Comparison of ENCODE assay signal across 1 cellular context in the genomic region with DNA sequence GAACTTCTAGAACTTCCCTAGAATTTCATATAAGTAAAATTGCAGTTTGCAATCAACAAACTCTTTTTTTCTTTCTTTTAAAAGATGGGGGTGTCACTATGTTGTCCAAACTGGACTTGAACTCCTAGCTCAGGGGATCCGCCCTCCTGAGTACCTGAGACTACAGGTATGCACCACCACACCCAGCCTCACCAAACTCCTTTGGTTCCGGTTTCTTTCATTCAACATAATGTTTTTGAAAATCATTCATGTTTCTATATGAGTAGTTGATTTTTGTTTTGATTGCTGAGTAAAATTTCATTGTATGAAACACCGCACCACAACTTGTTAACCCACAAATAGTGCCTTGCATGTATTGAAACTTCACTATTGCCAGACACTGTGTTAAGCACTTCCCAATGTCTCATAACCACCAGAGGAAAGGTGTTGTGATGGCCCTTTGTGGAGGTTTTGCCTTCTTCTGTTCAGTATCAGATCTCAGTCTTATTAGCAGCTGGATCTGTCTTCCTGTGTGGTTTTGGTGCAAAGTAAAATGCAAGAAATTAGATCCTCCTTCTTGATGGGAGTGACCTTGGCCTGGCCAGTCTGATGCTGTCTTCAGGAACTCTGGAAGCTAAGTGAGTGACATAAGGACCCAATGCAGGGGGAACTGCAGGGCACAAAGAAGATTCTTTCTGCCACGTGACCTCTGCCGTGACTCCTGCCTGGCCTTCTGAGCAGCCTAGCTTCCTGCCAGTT.
TF ChIP-seq lines count a peak whose summit lies in the region.

No MANE protein-coding gene starts in this region.

TF ChIP-seq in GM12878, 131 proteins besides CTCF, POLR2A, EP300 and RAD21 (continued from another document):
- no peak for TF ChIP-seq BCLAF1 (IDR thresholded peaks at IDR 0.05)
- TF ChIP-seq SUZ12 (IDR thresholded peaks at IDR 0.05; ENCODE audit: unreplicated experiment), result no peak
- no peak for TF ChIP-seq HSF1 (IDR thresholded peaks at IDR 0.05; ENCODE audit: low read depth, low read length)
- TF ChIP-seq, protein P1, sequence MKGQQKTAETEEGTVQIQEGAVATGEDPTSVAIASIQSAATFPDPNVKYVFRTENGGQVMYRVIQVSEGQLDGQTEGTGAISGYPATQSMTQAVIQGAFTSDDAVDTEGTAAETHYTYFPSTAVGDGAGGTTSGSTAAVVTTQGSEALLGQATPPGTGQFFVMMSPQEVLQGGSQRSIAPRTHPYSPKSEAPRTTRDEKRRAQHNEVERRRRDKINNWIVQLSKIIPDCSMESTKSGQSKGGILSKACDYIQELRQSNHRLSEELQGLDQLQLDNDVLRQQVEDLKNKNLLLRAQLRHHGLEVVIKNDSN (IDR thresholded peaks at IDR 0.05; ENCODE audit: borderline replicate concordance, extremely low read length, insufficient read depth, low read depth, low read length), result peak; percentile 73
- TF ChIP-seq ATF2 (IDR thresholded peaks at IDR 0.05; ENCODE audit: low read length), result peak; percentile 34; the same call in 1 of the 2 replicates
- TF ChIP-seq, protein P2, sequence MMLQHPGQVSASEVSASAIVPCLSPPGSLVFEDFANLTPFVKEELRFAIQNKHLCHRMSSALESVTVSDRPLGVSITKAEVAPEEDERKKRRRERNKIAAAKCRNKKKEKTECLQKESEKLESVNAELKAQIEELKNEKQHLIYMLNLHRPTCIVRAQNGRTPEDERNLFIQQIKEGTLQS (IDR thresholded peaks at IDR 0.05; ENCODE audit: borderline replicate concordance, extremely low read depth, low read depth, low read length), result no peak
- TF ChIP-seq, protein P3, sequence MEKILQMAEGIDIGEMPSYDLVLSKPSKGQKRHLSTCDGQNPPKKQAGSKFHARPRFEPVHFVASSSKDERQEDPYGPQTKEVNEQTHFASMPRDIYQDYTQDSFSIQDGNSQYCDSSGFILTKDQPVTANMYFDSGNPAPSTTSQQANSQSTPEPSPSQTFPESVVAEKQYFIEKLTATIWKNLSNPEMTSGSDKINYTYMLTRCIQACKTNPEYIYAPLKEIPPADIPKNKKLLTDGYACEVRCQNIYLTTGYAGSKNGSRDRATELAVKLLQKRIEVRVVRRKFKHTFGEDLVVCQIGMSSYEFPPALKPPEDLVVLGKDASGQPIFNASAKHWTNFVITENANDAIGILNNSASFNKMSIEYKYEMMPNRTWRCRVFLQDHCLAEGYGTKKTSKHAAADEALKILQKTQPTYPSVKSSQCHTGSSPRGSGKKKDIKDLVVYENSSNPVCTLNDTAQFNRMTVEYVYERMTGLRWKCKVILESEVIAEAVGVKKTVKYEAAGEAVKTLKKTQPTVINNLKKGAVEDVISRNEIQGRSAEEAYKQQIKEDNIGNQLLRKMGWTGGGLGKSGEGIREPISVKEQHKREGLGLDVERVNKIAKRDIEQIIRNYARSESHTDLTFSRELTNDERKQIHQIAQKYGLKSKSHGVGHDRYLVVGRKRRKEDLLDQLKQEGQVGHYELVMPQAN (conservative IDR thresholded peaks at IDR 0.05), result no peak
- TF ChIP-seq IKZF2 (IDR thresholded peaks at IDR 0.05), result peak; percentile 78 to 83; a peak in 3 of 4 replicates
- TF ChIP-seq ZNF24 (IDR thresholded peaks at IDR 0.05), result peak; percentile 96
- TF ChIP-seq MTA2 (IDR thresholded peaks at IDR 0.05; ENCODE audit: low read depth), result peak; percentile 37; the same call in 1 of the 2 replicates
- TF ChIP-seq, protein P4, sequence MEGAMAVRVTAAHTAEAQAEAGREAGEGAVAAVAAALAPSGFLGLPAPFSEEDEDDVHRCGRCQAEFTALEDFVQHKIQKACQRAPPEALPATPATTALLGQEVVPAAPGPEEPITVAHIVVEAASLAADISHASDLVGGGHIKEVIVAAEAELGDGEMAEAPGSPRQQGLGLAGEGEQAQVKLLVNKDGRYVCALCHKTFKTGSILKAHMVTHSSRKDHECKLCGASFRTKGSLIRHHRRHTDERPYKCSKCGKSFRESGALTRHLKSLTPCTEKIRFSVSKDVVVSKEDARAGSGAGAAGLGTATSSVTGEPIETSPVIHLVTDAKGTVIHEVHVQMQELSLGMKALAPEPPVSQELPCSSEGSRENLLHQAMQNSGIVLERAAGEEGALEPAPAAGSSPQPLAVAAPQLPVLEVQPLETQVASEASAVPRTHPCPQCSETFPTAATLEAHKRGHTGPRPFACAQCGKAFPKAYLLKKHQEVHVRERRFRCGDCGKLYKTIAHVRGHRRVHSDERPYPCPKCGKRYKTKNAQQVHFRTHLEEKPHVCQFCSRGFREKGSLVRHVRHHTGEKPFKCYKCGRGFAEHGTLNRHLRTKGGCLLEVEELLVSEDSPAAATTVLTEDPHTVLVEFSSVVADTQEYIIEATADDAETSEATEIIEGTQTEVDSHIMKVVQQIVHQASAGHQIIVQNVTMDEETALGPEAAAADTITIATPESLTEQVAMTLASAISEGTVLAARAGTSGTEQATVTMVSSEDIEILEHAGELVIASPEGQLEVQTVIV (IDR thresholded peaks at IDR 0.05; ENCODE audit: borderline replicate concordance, partially characterized antibody), result no peak
- no peak for TF ChIP-seq NBN (IDR thresholded peaks at IDR 0.05)
- no peak for TF ChIP-seq PAX5 (IDR thresholded peaks at IDR 0.05; ENCODE audit: borderline replicate concordance, low read depth, low read length)
- TF ChIP-seq, protein P5, sequence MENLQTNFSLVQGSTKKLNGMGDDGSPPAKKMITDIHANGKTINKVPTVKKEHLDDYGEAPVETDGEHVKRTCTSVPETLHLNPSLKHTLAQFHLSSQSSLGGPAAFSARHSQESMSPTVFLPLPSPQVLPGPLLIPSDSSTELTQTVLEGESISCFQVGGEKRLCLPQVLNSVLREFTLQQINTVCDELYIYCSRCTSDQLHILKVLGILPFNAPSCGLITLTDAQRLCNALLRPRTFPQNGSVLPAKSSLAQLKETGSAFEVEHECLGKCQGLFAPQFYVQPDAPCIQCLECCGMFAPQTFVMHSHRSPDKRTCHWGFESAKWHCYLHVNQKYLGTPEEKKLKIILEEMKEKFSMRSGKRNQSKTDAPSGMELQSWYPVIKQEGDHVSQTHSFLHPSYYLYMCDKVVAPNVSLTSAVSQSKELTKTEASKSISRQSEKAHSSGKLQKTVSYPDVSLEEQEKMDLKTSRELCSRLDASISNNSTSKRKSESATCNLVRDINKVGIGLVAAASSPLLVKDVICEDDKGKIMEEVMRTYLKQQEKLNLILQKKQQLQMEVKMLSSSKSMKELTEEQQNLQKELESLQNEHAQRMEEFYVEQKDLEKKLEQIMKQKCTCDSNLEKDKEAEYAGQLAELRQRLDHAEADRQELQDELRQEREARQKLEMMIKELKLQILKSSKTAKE (IDR thresholded peaks at IDR 0.05; ENCODE audit: low read depth, poor library complexity, severe bottlenecking), result peak; percentile 67
- no peak for TF ChIP-seq KDM1A (IDR thresholded peaks at IDR 0.05; ENCODE audit: borderline replicate concordance)
- peak; percentile 31; the same call in 1 of the 2 replicates for TF ChIP-seq NFIC (IDR thresholded peaks at IDR 0.05; ENCODE audit: low read depth, low read length)
- TF ChIP-seq BMI1 (IDR thresholded peaks at IDR 0.05; ENCODE audit: borderline replicate concordance), result no peak
